Comparison of ENCODE assay signal across 31 cellular contexts in the genomic region with DNA sequence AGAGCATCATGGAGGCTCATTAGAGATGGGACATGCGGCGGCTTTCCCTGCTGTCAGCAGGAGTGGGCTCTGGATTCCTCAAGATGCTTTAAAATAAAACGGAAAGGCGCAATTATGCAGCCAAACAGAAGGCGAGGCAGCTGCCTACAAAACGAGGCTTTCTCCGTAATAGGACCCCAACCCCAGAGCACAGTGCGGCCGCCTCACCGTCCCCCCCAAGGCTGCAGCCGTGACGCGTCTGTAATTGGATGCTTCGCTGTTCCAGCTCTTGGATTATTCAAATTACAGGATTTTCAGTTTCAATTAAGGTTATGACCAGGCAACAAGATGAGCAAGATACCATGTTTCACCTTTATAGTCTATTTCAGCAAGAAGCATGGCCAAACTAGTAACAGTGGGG. TPM values are rescaled to one million over a fixed set of nuclear protein-coding genes. Genes with fewer than 3 reads are reported as not detected.
"Had no signal": no experiment of that assay in that cellular context is flagged by ENCODE, and none has a peak within 500 bp of the region (broad histone marks: within the 10 kb centered on the region; RNA-seq: fewer than 3 reads in every experiment).

No MANE protein-coding gene starts in this region.

- H3K4me3 Mint-ChIP-seq: activated naive CD8-positive, alpha-beta T cell; activated T-cell treated with anti-CD3 and anti-CD28 coated beads, Interleukin-2, amount 50 U/mL, for 4 hours; naive thymus-derived CD4-positive, alpha-beta T cell; neural crest cell; WTC11 had no signal

- H3K27me3 ChIP-seq: ascending aorta, heart left ventricle, testis, uterus had no signal

- H3K9me3 ChIP-seq: adrenal gland, ascending aorta, esophagus muscularis mucosa, heart left ventricle, lower lobe of right lung, testis, uterus had no signal

- H3K9me3 Mint-ChIP-seq: activated T-cell treated with anti-CD3 and anti-CD28 coated beads, Interleukin-2, amount 50 U/mL, for 4 hours; activated T-helper 2 cell treated with anti-CD3 and anti-CD28 coated beads, Interferon-gamma antibody, Interleukin-2, Interleukin-4, amounts not matched to agents 10 μg/mL and 5 μg/mL and 100 μg/mL, durations not matched to agents 14 hours and 24 hours and 36 hours; naive thymus-derived CD4-positive, alpha-beta T cell; neural crest cell; WTC11 had no signal

- DNase-seq: activated CD4-positive, alpha-beta T cell treated with anti-CD3 and anti-CD28 coated beads, Interleukin-2, amount 50 U/mL, for 4 hours; activated CD8-positive, alpha-beta memory T cell treated with anti-CD3 and anti-CD28 coated beads, Interleukin-2, amount 50 U/mL, for 48 hours; activated naive CD4-positive, alpha-beta T cell; activated T-cell treated with anti-CD3 and anti-CD28 coated beads, Interleukin-2, amount 50 U/mL, for 4 hours; adrenal gland; central memory CD4-positive, alpha-beta T cell; effector memory CD4-positive, alpha-beta T cell; heart left ventricle; lower lobe of right lung; naive thymus-derived CD4-positive, alpha-beta T cell; stimulated activated CD4-positive, alpha-beta T cell treated with anti-CD3 and anti-CD28 coated beads, Interleukin-2, amount 100 ng/mL, for 48 hours; stimulated activated CD8-positive, alpha-beta memory T cell treated with anti-CD3 and anti-CD28 coated beads, Interleukin-4, amount 100 ng/mL, for 48 hours; stimulated activated naive CD4-positive, alpha-beta T cell; T1000; testis; trophoblast cell; uterus had no signal

- H3K27ac ChIP-seq: adrenal gland, ascending aorta, esophagus muscularis mucosa, heart left ventricle, lower lobe of right lung, testis, uterus had no signal

- H3K36me3 ChIP-seq: adrenal gland, ascending aorta, esophagus muscularis mucosa, heart left ventricle, lower lobe of right lung, uterus had no signal

- ATAC-seq: activated T-cell treated with anti-CD3 and anti-CD28 coated beads, Interleukin-2, amount 50 U/mL, for 4 hours; heart left ventricle; left lobe of liver; lower lobe of right lung; naive thymus-derived CD4-positive, alpha-beta T cell; WTC11 had no signal

- H3K4me1 ChIP-seq: adrenal gland, ascending aorta, esophagus muscularis mucosa, lower lobe of right lung, testis, uterus had no signal

- H3K4me3 ChIP-seq: adrenal gland, ascending aorta, esophagus muscularis mucosa, heart left ventricle, lower lobe of right lung, testis, uterus had no signal

- H3K27me3 Mint-ChIP-seq: activated naive CD8-positive, alpha-beta T cell had no signal

- H3K36me3 Mint-ChIP-seq: activated naive CD8-positive, alpha-beta T cell; naive thymus-derived CD4-positive, alpha-beta T cell; WTC11 had no signal

- H3K27ac Mint-ChIP-seq: activated naive CD8-positive, alpha-beta T cell; activated T-helper 2 cell treated with anti-CD3 and anti-CD28 coated beads, Interferon-gamma antibody, Interleukin-2, Interleukin-4, amounts not matched to agents 10 μg/mL and 5 μg/mL and 100 μg/mL, durations not matched to agents 14 hours and 24 hours and 36 hours; naive thymus-derived CD4-positive, alpha-beta T cell; progenitor cell of endocrine pancreas; WTC11 had no signal

- FAIRE-seq: frontal cortex, islet of Langerhans had no signal

RNA-seq across cellular contexts. Expression of gene BHLHA9, which starts 53.2 kb away (rescaled TPM):
- total RNA-seq: activated CD8-positive, alpha-beta memory T cell treated with anti-CD3 and anti-CD28 coated beads for 36 hours; activated T-cell treated with anti-CD3 and anti-CD28 coated beads, Interleukin-2, amount 50 U/mL, for 4 hours; activated T-helper 2 cell treated with anti-CD3 and anti-CD28 coated beads, Interferon-gamma antibody, Interleukin-2, Interleukin-4, amounts not matched to agents 10 μg/mL and 5 μg/mL and 100 μg/mL, durations not matched to agents 14 hours and 24 hours and 36 hours; adrenal gland; ascending aorta; dermis microvascular lymphatic vessel endothelial cell; esophagus muscularis mucosa; frontal cortex; heart left ventricle; lower lobe of right lung; mesenteric fat pad; naive thymus-derived CD4-positive, alpha-beta T cell; neural crest cell; osteocyte; progenitor cell of endocrine pancreas; uterus; WTC11 had no signal
- polyA plus RNA-seq: adrenal gland; heart left ventricle; naive thymus-derived CD4-positive, alpha-beta T cell had no signal
